Comparison of ENCODE assay signal across 8 cellular contexts in genomic region chr19:51339687-51340656, GRCh38. TPM values are rescaled to one million over a fixed set of nuclear protein-coding genes. Genes with fewer than 3 reads are reported as not detected.
A peak's percentile ranks its signal among the peaks of the same experiment; 100 is the strongest.
DNase-seq lines count a peak whose midpoint lies in the region; ATAC-seq and TF ChIP-seq lines count a peak whose summit lies in the region.

No MANE protein-coding gene starts in this region.

- H3K4me3 ChIP-seq in NT2/D1 (ENCODE audit: insufficient read length, low read depth) (peak overlapping the region; percentile 61), endodermal cell (ENCODE audit: low read length) (peak overlapping the region; percentile 84)

- DNase-seq in NK-92 treated with Interleukin-12 subunit alpha and Interleukin-12 subunit beta, amount 100 ng/mL, for 24 hours (lab: John Stamatoyannopoulos, UW) = peak; percentile 53
- DNase-seq in NK-92 (lab: John Stamatoyannopoulos, UW; ENCODE audit: unreplicated experiment) (no peak), NT2/D1 (ENCODE audit: low read depth, low spot score) (peak; percentile 92), endodermal cell (peak; percentile 100), mesothelial cell of epicardium (ENCODE audit: low spot score in 2 of 2, unreplicated experiment in 2 of 2) (peak; percentile 97 to 98)
- peak; percentile 90 for DNase-seq in activated CD8-positive, alpha-beta memory T cell treated with anti-CD3 and anti-CD28 coated beads, Interleukin-2, amount 50 U/mL, for 24 hours (ENCODE audit: extremely low read depth)
- peak; percentile 84 for DNase-seq in stimulated activated CD8-positive, alpha-beta memory T cell treated with anti-CD3 and anti-CD28 coated beads, Interleukin-15, amount 100 ng/mL, for 1 hour (ENCODE audit: low read depth)

- H3K27me3 ChIP-seq in NT2/D1 (ENCODE audit: insufficient read depth, insufficient read length) = peaks cover 5% of the 10 kb centered on the region
- no peaks in the 10 kb centered on the region for H3K27me3 ChIP-seq in endodermal cell (ENCODE audit: control insufficient read depth, insufficient read depth, low read length, poor library complexity, severe bottlenecking)

- peaks cover 7% of the 10 kb centered on the region for H3K27me3 Mint-ChIP-seq in endodermal cell (ENCODE audit: insufficient read depth)
- H3K27me3 Mint-ChIP-seq in mesothelial cell of epicardium (ENCODE audit: low read depth) = peaks cover 15% of the 10 kb centered on the region

- H3K4me1 Mint-ChIP-seq in endodermal cell (peaks cover 25% of the 10 kb centered on the region), mesothelial cell of epicardium (peaks cover 25% of the 10 kb centered on the region)

- H3K9ac ChIP-seq in NT2/D1 (ENCODE audit: insufficient read length, low read depth) (peak overlapping the region; percentile 81), endodermal cell (ENCODE audit: extremely low read depth, low read length, poor library complexity, severe bottlenecking) (peak overlapping the region; percentile 66)

- TF ChIP-seq CTCF in endodermal cell (conservative IDR thresholded peaks at IDR 0.05) (peak; percentile 54), mesothelial cell of epicardium (IDR thresholded peaks at IDR 0.05; ENCODE audit: unreplicated experiment) (peak; percentile 31)

- no peaks in the 10 kb centered on the region for H3K9me3 ChIP-seq in NT2/D1 (ENCODE audit: insufficient read depth, low read length)
- H3K9me3 ChIP-seq in endodermal cell (ENCODE audit: control insufficient read depth, low read length) = no peaks in the 10 kb centered on the region

- H3K9me3 Mint-ChIP-seq in endodermal cell = no peaks in the 10 kb centered on the region
- no peaks in the 10 kb centered on the region for H3K9me3 Mint-ChIP-seq in mesothelial cell of epicardium

- peak overlapping the region; percentile 98 for H3K27ac Mint-ChIP-seq in endodermal cell
- H3K27ac Mint-ChIP-seq in mesothelial cell of epicardium = peak overlapping the region; percentile 93

- H3K4me3 Mint-ChIP-seq in endodermal cell (peak overlapping the region; percentile 79), mesothelial cell of epicardium (peak overlapping the region; percentile 91)

- H3K4me1 ChIP-seq in NT2/D1 (ENCODE audit: insufficient read depth, insufficient read length) (peaks cover 10% of the 10 kb centered on the region), endodermal cell (ENCODE audit: control insufficient read depth, insufficient read depth, low read length) (peaks cover 9% of the 10 kb centered on the region)

- ATAC-seq in HG03039 (IDR thresholded peaks at IDR 0.05; ENCODE audit: unreplicated experiment) = peak; percentile 70

- 1% methylated on average over 33 to 107 of the region's 107 CpGs for WGBS in endodermal cell (ENCODE audit: insufficient coverage in 1 of 2, insufficient read length in 1 of 2), 2 experiments

- H3K36me3 ChIP-seq in NT2/D1 (ENCODE audit: insufficient read depth, insufficient read length, low read length) (peaks cover 8% of the 10 kb centered on the region), endodermal cell (ENCODE audit: control insufficient read depth, insufficient read depth, low read length) (no peaks in the 10 kb centered on the region)

- H3K27ac ChIP-seq in endodermal cell (ENCODE audit: low read depth, low read length) = peak overlapping the region; percentile 73

- H3K36me3 Mint-ChIP-seq in endodermal cell (ENCODE audit: low read depth) (peaks cover 10% of the 10 kb centered on the region), mesothelial cell of epicardium (peaks cover 4% of the 10 kb centered on the region)

RNA-seq across cellular contexts. Expression of gene VSIG10L, which starts 2.0 kb away (rescaled TPM):
- total RNA-seq in endodermal cell (10 to 100 TPM in 1 of 2 donors, 1 to 10 TPM in 1; 6.4 to 11.5 TPM), mesothelial cell of epicardium (8.1 to 8.9 TPM (median 8.6 TPM) in 3 replicates)
- 7.5 TPM for polyA plus RNA-seq in endodermal cell (2013, experiment 1 of 2)
- 7.0 TPM for polyA plus RNA-seq in endodermal cell (2013, experiment 2 of 2)

RNA-seq across cellular contexts. Expression of gene ETFB, which starts 26.2 kb away (rescaled TPM):
- total RNA-seq in endodermal cell = 10 to 100 TPM; 54.3 to 77.3 TPM
- polyA plus RNA-seq in endodermal cell (2013, experiment 1 of 2) = 65.3 TPM
- 60.7 TPM for polyA plus RNA-seq in endodermal cell (2013, experiment 2 of 2)
- total RNA-seq in mesothelial cell of epicardium = 59.5 to 60.1 TPM (median 60.0 TPM) in 3 replicates

RNA-seq across cellular contexts. Expression of gene IGLON5, which starts 28.5 kb away (rescaled TPM):
- total RNA-seq in endodermal cell (10 to 100 TPM; 42.7 to 49.4 TPM), mesothelial cell of epicardium (24.9 to 25.9 TPM (median 25.1 TPM) in 3 replicates)
- 66.0 TPM for polyA plus RNA-seq in endodermal cell (2013, experiment 1 of 2)
- 57.1 TPM for polyA plus RNA-seq in endodermal cell (2013, experiment 2 of 2)

RNA-seq across cellular contexts. Expression of gene CLDND2, which starts 28.8 kb away (rescaled TPM):
- total RNA-seq in endodermal cell (1 to 10 TPM; 1.3 to 2.5 TPM), mesothelial cell of epicardium (0.54 to 0.56 TPM in 2 of 3 replicates, not detected in the other)
- 3.7 TPM for polyA plus RNA-seq in endodermal cell (2013, experiment 1 of 2)
- 2.4 TPM for polyA plus RNA-seq in endodermal cell (2013, experiment 2 of 2)

RNA-seq across cellular contexts. Expression of gene NKG7, which starts 32.5 kb away (rescaled TPM):
- total RNA-seq in endodermal cell (not detected), mesothelial cell of epicardium (not detected in 3 replicates)
- not detected for polyA plus RNA-seq in endodermal cell (2013, experiment 1 of 2)
- polyA plus RNA-seq in endodermal cell (2013, experiment 2 of 2) = not detected
